In the genomic region with DNA sequence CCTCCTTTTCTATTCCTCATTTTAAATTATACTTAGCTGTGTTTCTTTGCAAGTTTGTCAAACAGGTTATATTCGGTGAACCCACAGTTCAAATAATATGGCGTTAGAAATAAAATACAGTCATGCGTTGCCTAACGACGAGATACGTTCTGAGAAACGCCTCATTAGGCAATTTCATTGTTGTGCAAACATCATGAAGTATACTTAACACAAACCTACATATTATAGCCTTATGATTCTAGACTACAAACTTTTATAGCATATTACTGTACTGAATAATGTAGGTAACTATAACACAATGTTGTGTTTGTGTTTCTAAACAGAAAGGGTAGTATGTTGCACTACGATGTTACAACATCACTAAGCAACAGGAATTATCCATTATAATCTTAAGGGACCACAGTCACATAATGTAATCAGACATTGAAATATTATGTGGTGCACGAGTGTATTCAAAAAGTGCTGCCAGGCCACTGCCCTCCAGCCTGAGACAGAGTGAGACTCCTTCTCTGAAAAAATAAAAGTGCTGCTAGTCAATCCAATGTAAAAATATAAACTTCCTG, we compare ENCODE assay signal across 11 cellular contexts. TPM values are rescaled to one million over a fixed set of nuclear protein-coding genes. Genes with fewer than 3 reads are reported as not detected.
DNase-seq lines count a peak whose midpoint lies in the region; ATAC-seq and TF ChIP-seq lines count a peak whose summit lies in the region.
"Had no signal": no experiment of that assay in that cellular context is flagged by ENCODE, and none has a peak within 500 bp of the region (broad histone marks: within the 10 kb centered on the region; RNA-seq: fewer than 3 reads in every experiment).

No MANE protein-coding gene starts in this region.

- ATAC-seq in natural killer cell treated with Interleukin-12 subunit alpha and Interleukin-12 subunit beta and Interleukin-15 and Interleukin-18, amount 100 ng/mL, for 72 hours: no peak
- ATAC-seq: T-cell had no signal

- no peak overlapping the region for H3K27ac ChIP-seq in GM23248
- no peak overlapping the region for H3K27ac ChIP-seq in SK-N-SH (ENCODE audit: low read depth in 2 of 2, low read length in 1 of 2)
- peak overlapping the region in 1 of 4 donors; percentile 47 for H3K27ac ChIP-seq in tibial nerve

- TF ChIP-seq CTCF in astrocyte of the spinal cord (IDR thresholded peaks at IDR 0.05; ENCODE audit: low read depth, low read length): no peak
- TF ChIP-seq CTCF in neural crest cell (conservative IDR thresholded peaks at IDR 0.05): no peak
- no peak for TF ChIP-seq CTCF in SK-N-SH (IDR thresholded peaks at IDR 0.05)
- no peak for TF ChIP-seq CTCF in tibial nerve (IDR thresholded peaks at IDR 0.05)

- TF ChIP-seq EP300 in SK-N-SH (IDR thresholded peaks at IDR 0.05; ENCODE audit: borderline replicate concordance in 1 of 2, low read depth in 1 of 2, low read length in 1 of 2) (no peak), tibial nerve (IDR thresholded peaks at IDR 0.05) (no peak)

- H3K9me3 Mint-ChIP-seq in neural crest cell: peaks cover 2% of the 10 kb centered on the region
- H3K9me3 Mint-ChIP-seq in natural killer cell treated with Interleukin-12 subunit alpha and Interleukin-12 subunit beta and Interleukin-15 and Interleukin-18, amount 100 ng/mL, for 72 hours: no peaks in the 10 kb centered on the region
- H3K9me3 Mint-ChIP-seq: T-cell had no signal

- peaks cover 5% of the 10 kb centered on the region for H3K27me3 Mint-ChIP-seq in neural crest cell (ENCODE audit: low read depth)
- peaks cover 20 to 34% of the 10 kb centered on the region in 2 donors for H3K27me3 Mint-ChIP-seq in natural killer cell treated with Interleukin-12 subunit alpha and Interleukin-12 subunit beta and Interleukin-15 and Interleukin-18, amount 100 ng/mL, for 72 hours

- no peaks in the 10 kb centered on the region for H3K27me3 ChIP-seq in GM23248 (replicated peaks; ENCODE audit: insufficient read depth)
- H3K27me3 ChIP-seq in SK-N-SH (ENCODE audit: insufficient read depth): no peaks in the 10 kb centered on the region
- H3K27me3 ChIP-seq in tibial nerve: no peaks in the 10 kb centered on the region

- no peaks in the 10 kb centered on the region for H3K36me3 ChIP-seq in GM23248 (ENCODE audit: low read depth)
- H3K36me3 ChIP-seq in SK-N-SH (replicated peaks in 1 of 2; ENCODE audit: control insufficient read depth in 1 of 2, insufficient read depth in 2 of 2, low read length in 1 of 2): no peaks in the 10 kb centered on the region
- no peaks in the 10 kb centered on the region for H3K36me3 ChIP-seq in tibial nerve

- H3K4me2 ChIP-seq in GM23248 (ENCODE audit: unreplicated experiment) (no peak overlapping the region), SK-N-SH (no peak overlapping the region)

- H3K79me2 ChIP-seq in GM23248 (ENCODE audit: insufficient read depth) (peaks cover 23% of the 10 kb centered on the region), SK-N-SH (ENCODE audit: insufficient read depth) (peaks cover 17% of the 10 kb centered on the region)

- no peak for TF ChIP-seq RAD21 in SK-N-SH (IDR thresholded peaks at IDR 0.05; ENCODE audit: low read length)

- H3K4me1 ChIP-seq in GM23248 (ENCODE audit: insufficient read depth): peaks cover 25% of the 10 kb centered on the region
- H3K4me1 ChIP-seq in SK-N-SH (ENCODE audit: control insufficient read depth in 1 of 2, insufficient read depth in 2 of 2, low read depth in 1 of 2, low read length in 1 of 2): peaks cover 9 to 13% of the 10 kb centered on the region in 2 experiments; a peak in 3 of 4 replicates
- peaks cover 0 to 32% (median 10%) of the 10 kb centered on the region in 4 donors for H3K4me1 ChIP-seq in tibial nerve

- H3K9ac ChIP-seq in GM23248: no peak overlapping the region
- no peak overlapping the region for H3K9ac ChIP-seq in SK-N-SH

- H3K4me3 ChIP-seq in GM23248 (no peak overlapping the region), astrocyte of the spinal cord (ENCODE audit: low read depth, low read length) (no peak overlapping the region), SK-N-SH (ENCODE audit: low read depth in 2 of 2, low read length in 1 of 2) (no peak overlapping the region), tibial nerve (no peak overlapping the region)

- 79 to 83% methylated on average over 9 of the region's 9 CpGs for WGBS in GM23248 (ENCODE audit: low coverage in 1 of 2, low lambda C conversion rate in 2 of 2, missing lambda C conversion rate in 2 of 2), 2 experiments
- 96% methylated on average over 9 of the region's 9 CpGs for WGBS in SK-N-SH (ENCODE audit: low lambda C conversion rate)
- 72 to 75% methylated on average over 9 of the region's 9 CpGs for WGBS in tibial nerve, 2 donors

- H3K9me2 ChIP-seq in GM23248 (ENCODE audit: insufficient read depth): no peaks in the 10 kb centered on the region; the same call in 1 of the 2 replicates
- H3K9me2 ChIP-seq in SK-N-SH: no peaks in the 10 kb centered on the region

- POLR2A ChIA-PET in SK-N-SH (lab: Yijun Ruan, JAX): no interaction called here

- H4K20me1 ChIP-seq in GM23248 (ENCODE audit: insufficient read depth) (no peaks in the 10 kb centered on the region), SK-N-SH (ENCODE audit: insufficient read depth) (no peaks in the 10 kb centered on the region)

- H2AFZ ChIP-seq in GM23248 (peak overlapping the region; percentile 29; the same call in 1 of the 2 replicates), SK-N-SH (ENCODE audit: low read depth) (no peak overlapping the region)

- H3F3A ChIP-seq in GM23248 (ENCODE audit: insufficient read depth) (peaks cover 16% of the 10 kb centered on the region), SK-N-SH (replicated peaks; ENCODE audit: insufficient read depth) (peaks cover 8% of the 10 kb centered on the region)

- CTCF ChIA-PET in SK-N-SH (lab: Yijun Ruan, JAX): no interaction called here

- H3K27ac Mint-ChIP-seq in neural crest cell (ENCODE audit: unreplicated experiment): no peak overlapping the region
- no peak overlapping the region for H3K27ac Mint-ChIP-seq in natural killer cell treated with Interleukin-12 subunit alpha and Interleukin-12 subunit beta and Interleukin-15 and Interleukin-18, amount 100 ng/mL, for 72 hours

- H3K4me3 Mint-ChIP-seq in neural crest cell: peak overlapping the region; percentile 42
- no peak overlapping the region for H3K4me3 Mint-ChIP-seq in natural killer cell treated with Interleukin-12 subunit alpha and Interleukin-12 subunit beta and Interleukin-15 and Interleukin-18, amount 100 ng/mL, for 72 hours

- DNase-seq in GM23248 (no peak), NCI-H1417 treated with DMSO at 0.1 percent for 48 hours (lab: John Stamatoyannopoulos, UW) (peak; percentile 90), astrocyte of the spinal cord (ENCODE audit: low read depth, low spot score) (peak; percentile 25), neural crest cell (ENCODE audit: low read depth, low spot score) (no peak), H4 (ENCODE audit: low spot score) (no peak), SK-N-SH (no peak), tibial nerve (ENCODE audit: low spot score in 2 of 2) (no peak)
- no peak for DNase-seq in natural killer cell treated with Interleukin-12 subunit alpha and Interleukin-12 subunit beta and Interleukin-15 and Interleukin-18, amount 100 ng/mL, for 72 hours (ENCODE audit: low spot score)
- DNase-seq: DMS79, NCI-H2107 had no signal

- TF ChIP-seq POLR2A in tibial nerve (IDR thresholded peaks at IDR 0.05): no peak

- peaks cover 28% of the 10 kb centered on the region for H3K4me1 Mint-ChIP-seq in neural crest cell
- H3K4me1 Mint-ChIP-seq in natural killer cell treated with Interleukin-12 subunit alpha and Interleukin-12 subunit beta and Interleukin-15 and Interleukin-18, amount 100 ng/mL, for 72 hours (ENCODE audit: low read depth in 2 of 2): peaks cover 4 to 24% of the 10 kb centered on the region in 2 donors

- no peaks in the 10 kb centered on the region for H3K36me3 Mint-ChIP-seq in neural crest cell (ENCODE audit: low read depth)
- H3K36me3 Mint-ChIP-seq in natural killer cell treated with Interleukin-12 subunit alpha and Interleukin-12 subunit beta and Interleukin-15 and Interleukin-18, amount 100 ng/mL, for 72 hours: peaks cover 5% of the 10 kb centered on the region
- H3K36me3 Mint-ChIP-seq: T-cell had no signal

- H3K9me3 ChIP-seq in GM23248 (ENCODE audit: low read depth) (no peaks in the 10 kb centered on the region), SK-N-SH (no peaks in the 10 kb centered on the region), tibial nerve (no peaks in the 10 kb centered on the region)

- in situ Hi-C loops in GM23248 (cut with MboI) (no loop called here), astrocyte of the spinal cord (cut with HindIII; ENCODE audit: low sequenced_read_pairs) (no loop called here)

TF ChIP-seq in SK-N-SH, 30 proteins besides CTCF, POLR2A, EP300 and RAD21:
- TF ChIP-seq RXRA (IDR thresholded peaks at IDR 0.05; ENCODE audit: borderline replicate concordance, low read depth) (no peak), FOXJ3 (CRISPR knock-in tag; IDR thresholded peaks at IDR 0.05) (no peak), RFX5 (IDR thresholded peaks at IDR 0.05; ENCODE audit: low read length) (no peak)

RNA-seq across cellular contexts. Expression of a gene that starts 3.0 kb away (rescaled TPM):
- 13.4 and 15.8 TPM in 2 replicates for total RNA-seq in GM23248 (2014; rRNA removed; shearing (Covaris generic))
- polyA plus RNA-seq in GM23248 (2016; fragmentation: Nextera tagmentation; extraction: Ambion mirVana) (26.9 and 27.9 TPM in 2 replicates), SK-N-SH (2012; rRNA removed) (3.7 and 4.3 TPM in 2 replicates)
- total RNA-seq in neural crest cell (45.4 and 50.0 TPM in 2 replicates), tibial nerve (10 to 100 TPM in 1 of 4 donors, 1 to 10 TPM in 3; 4.7 to 13.5 (median 7.3) TPM)
- total RNA-seq in H4 (2014; rRNA removed; shearing (Covaris generic)): 20.5 and 25.6 TPM in 2 replicates
- polyA plus RNA-seq in SK-N-SH (2012; cell fraction: cytosol; rRNA removed): 5.5 and 6.8 TPM in 2 replicates
- polyA plus RNA-seq in SK-N-SH (2012; cell fraction: nucleus; rRNA removed): 3.1 and 4.4 TPM in 2 replicates
- 10 to 100 TPM; 34.4 to 54.0 TPM for total RNA-seq in natural killer cell treated with Interleukin-12 subunit alpha and Interleukin-12 subunit beta and Interleukin-15 and Interleukin-18, amount 100 ng/mL, for 72 hours

Comparison
In these comparisons a context has a peak if more than half of its experiments do, and no peak if none do; other contexts are left out.
1. DNase-seq: peak in NCI-H1417 treated with DMSO at 0.1 percent for 48 hours (single experiment) and astrocyte of the spinal cord (single experiment); none in GM23248 (single experiment), neural crest cell (single experiment), H4 (single experiment), SK-N-SH (single experiment), natural killer cell treated with Interleukin-12 subunit alpha and Interleukin-12 subunit beta and Interleukin-15 and Interleukin-18, amount 100 ng/mL, for 72 hours (single experiment) and tibial nerve (0 of 2).